Comparison of ENCODE assay signal across 18 cellular contexts in genomic region chr1:161130266-161130665, GRCh38. TPM values are rescaled to one million over a fixed set of nuclear protein-coding genes. Genes with fewer than 3 reads are reported as not detected.
A peak's percentile ranks its signal among the peaks of the same experiment; 100 is the strongest.
DNase-seq lines count a peak whose midpoint lies in the region; ATAC-seq and TF ChIP-seq lines count a peak whose summit lies in the region.
"Had no signal": no experiment of that assay in that cellular context is flagged by ENCODE, and none has a peak within 500 bp of the region (broad histone marks: within the 10 kb centered on the region; RNA-seq: fewer than 3 reads in every experiment).

No MANE protein-coding gene starts in this region.

- no peak overlapping the region for H2AFZ ChIP-seq in OCI-LY1 (ENCODE audit: low read length)
- H2AFZ ChIP-seq: PC-9 had no signal

- H3K9me3 Mint-ChIP-seq in activated CD8-positive, alpha-beta memory T cell treated with anti-CD3 and anti-CD28 coated beads, Interleukin-2, amount 10 ng/mL, durations not matched to agents 7 days and 5 days (ENCODE audit: low read depth): no peaks in the 10 kb centered on the region
- no peaks in the 10 kb centered on the region for H3K9me3 Mint-ChIP-seq in endothelial cell (ENCODE audit: unreplicated experiment)

- H3K27ac ChIP-seq in OCI-LY1 (ENCODE audit: low read depth, low read length, poor library complexity, severe bottlenecking) (no peak overlapping the region), gastrocnemius medialis (peak overlapping the region; percentile 94 to 98 (median 96))
- H3K27ac ChIP-seq: ovary, PC-9 had no signal

- peak overlapping the region; percentile 9 for H3K4me3 Mint-ChIP-seq in activated CD8-positive, alpha-beta memory T cell treated with anti-CD3 and anti-CD28 coated beads, Interleukin-2, amount 10 ng/mL, durations not matched to agents 7 days and 5 days
- H3K4me3 Mint-ChIP-seq in endothelial cell (ENCODE audit: unreplicated experiment): peak overlapping the region; percentile 96

- intact Hi-C loops in gastrocnemius medialis (cut with DNase I; ENCODE audit: low total_unique reads): loop anchor here (10.0 kb wide), 1 partner anchor 1095 kb away; the partner anchor contains the start of gene PIGM

- in situ Hi-C loops in gastrocnemius medialis (cut with MboI; ENCODE audit: low sequenced_read_pairs in 4 of 4): no loop called here

- peaks cover 48% of the 10 kb centered on the region for H3K4me1 Mint-ChIP-seq in activated CD8-positive, alpha-beta memory T cell treated with anti-CD3 and anti-CD28 coated beads, Interleukin-2, amount 10 ng/mL, durations not matched to agents 7 days and 5 days
- H3K4me1 Mint-ChIP-seq in endothelial cell (ENCODE audit: unreplicated experiment): peaks cover 60% of the 10 kb centered on the region

- no peak for TF ChIP-seq POLR2A in gastrocnemius medialis (IDR thresholded peaks at IDR 0.05)

- H3K9me3 ChIP-seq in OCI-LY1 (ENCODE audit: low read length): no peaks in the 10 kb centered on the region
- no peaks in the 10 kb centered on the region for H3K9me3 ChIP-seq in gastrocnemius medialis
- H3K9me3 ChIP-seq: heart left ventricle, ovary, thyroid gland had no signal

- H3K27me3 Mint-ChIP-seq in activated CD8-positive, alpha-beta memory T cell treated with anti-CD3 and anti-CD28 coated beads, Interleukin-2, amount 10 ng/mL, durations not matched to agents 7 days and 5 days: no peaks in the 10 kb centered on the region
- peaks cover 7% of the 10 kb centered on the region for H3K27me3 Mint-ChIP-seq in endothelial cell (ENCODE audit: unreplicated experiment)

- peaks cover 28% of the 10 kb centered on the region for H3K4me1 ChIP-seq in OCI-LY1 (ENCODE audit: insufficient read depth, low read length, severe bottlenecking)
- H3K4me1 ChIP-seq in gastrocnemius medialis: peaks cover 48 to 49% of the 10 kb centered on the region in 2 donors

- H3K4me2 ChIP-seq in OCI-LY1 (ENCODE audit: low read length): peak overlapping the region; percentile 99; the same call in 1 of the 2 replicates

- H3K27me3 ChIP-seq in OCI-LY1 (ENCODE audit: insufficient read depth, low read length) (no peaks in the 10 kb centered on the region), gastrocnemius medialis (no peaks in the 10 kb centered on the region)
- H3K27me3 ChIP-seq: heart left ventricle, ovary, thyroid gland had no signal

- H4K20me1 ChIP-seq in OCI-LY1 (ENCODE audit: insufficient read depth, low read length): no peaks in the 10 kb centered on the region

- peaks cover 39% of the 10 kb centered on the region for H3K36me3 Mint-ChIP-seq in activated CD8-positive, alpha-beta memory T cell treated with anti-CD3 and anti-CD28 coated beads, Interleukin-2, amount 10 ng/mL, durations not matched to agents 7 days and 5 days
- H3K36me3 Mint-ChIP-seq in endothelial cell (ENCODE audit: low read depth, unreplicated experiment): peaks cover 36% of the 10 kb centered on the region

- no peak for TF ChIP-seq CTCF in OCI-LY1 (IDR thresholded peaks at IDR 0.05; ENCODE audit: low read length)
- TF ChIP-seq CTCF in endothelial cell (IDR thresholded peaks at IDR 0.05; ENCODE audit: unreplicated experiment): no peak
- no peak for TF ChIP-seq CTCF in gastrocnemius medialis (IDR thresholded peaks at IDR 0.05 in 4 of 5, conservative IDR thresholded peaks at IDR 0.05 in 1 of 5)

- H3K9me2 ChIP-seq in OCI-LY1 (ENCODE audit: low read depth, low read length): no peaks in the 10 kb centered on the region

- H3K4me3 ChIP-seq in OCI-LY1 (ENCODE audit: low read depth, low read length, poor library complexity, severe bottlenecking) (no peak overlapping the region), gastrocnemius medialis (no peak overlapping the region)
- H3K4me3 ChIP-seq: ovary, PC-9, thyroid gland had no signal

- no peak for DNase-seq in activated CD8-positive, alpha-beta memory T cell treated with anti-CD3 and anti-CD28 coated beads, Interleukin-2, amount 10 ng/mL, durations not matched to agents 7 days and 5 days
- DNase-seq in activated CD8-positive, alpha-beta memory T cell treated with anti-CD3 and anti-CD28 coated beads for 24 hours: no peak
- DNase-seq in endothelial cell (ENCODE audit: low spot score) (no peak), gastrocnemius medialis (no peak), cerebellar cortex (ENCODE audit: low spot score) (no peak), NCI-H524 treated with DMSO at 0.1 percent for 48 hours (lab: John Stamatoyannopoulos, UW) (no peak), medulla oblongata (ENCODE audit: extremely low spot score) (no peak)
- DNase-seq: activated CD4-positive, alpha-beta T cell treated with anti-CD3 and anti-CD28 coated beads for 48 hours; activated gamma-delta T cell; cerebellar nuclear complex; heart left ventricle; NCI-H1105 treated with DMSO at 0.1 percent for 48 hours; NCI-H446 treated with DMSO at 0.1 percent for 48 hours; ovary; PC-9; stimulated activated CD4-positive, alpha-beta T cell treated with anti-CD3 and anti-CD28 coated beads, Interleukin-15, amount 100 ng/mL, for 24 hours; thyroid gland had no signal

- no peak overlapping the region for H3K9ac ChIP-seq in OCI-LY1 (ENCODE audit: low read length)

- 0 out of 2 replicates have a peak, but pooled peaks cover 4% of the 10 kb centered on the region for H3F3A ChIP-seq in OCI-LY1 (ENCODE audit: insufficient read depth, low read length)

- peaks cover 13% of the 10 kb centered on the region; the same call in 1 of the 2 replicates for H3K79me2 ChIP-seq in OCI-LY1 (ENCODE audit: insufficient read depth, low read length)

- ATAC-seq in activated CD8-positive, alpha-beta memory T cell treated with anti-CD3 and anti-CD28 coated beads, Interleukin-2, amount 10 ng/mL, durations not matched to agents 7 days and 5 days: no peak
- no peak for ATAC-seq in gastrocnemius medialis
- ATAC-seq: heart left ventricle had no signal

- H3K36me3 ChIP-seq in OCI-LY1 (ENCODE audit: insufficient read depth, low read length): peaks cover 45% of the 10 kb centered on the region
- H3K36me3 ChIP-seq in gastrocnemius medialis: peaks cover 0 to 43% of the 10 kb centered on the region in 2 donors
- H3K36me3 ChIP-seq: ovary had no signal

- H3K27ac Mint-ChIP-seq in activated CD8-positive, alpha-beta memory T cell treated with anti-CD3 and anti-CD28 coated beads, Interleukin-2, amount 10 ng/mL, durations not matched to agents 7 days and 5 days: peak overlapping the region; percentile 29
- peak overlapping the region; percentile 80 for H3K27ac Mint-ChIP-seq in endothelial cell (ENCODE audit: unreplicated experiment)

- CTCF ChIA-PET in activated CD8-positive, alpha-beta memory T cell treated with anti-CD3 and anti-CD28 coated beads, Interleukin-2, amount 10 ng/mL, durations not matched to agents 7 days and 5 days (lab: Charles Lee): no interaction called here

RNA-seq across cellular contexts. Expression of gene DEDD, which starts 2.2 kb away (rescaled TPM):
- 10 to 100 TPM; 37.1 to 40.6 TPM for total RNA-seq in activated CD8-positive, alpha-beta memory T cell treated with anti-CD3 and anti-CD28 coated beads, Interleukin-2, amount 10 ng/mL, durations not matched to agents 7 days and 5 days
- total RNA-seq in endothelial cell (ENCODE audit: unreplicated experiment) (133 TPM), gastrocnemius medialis (10 to 100 TPM; 40.2 to 60.2 (median 46.3) TPM)

RNA-seq across cellular contexts. Expression of gene NIT1, which starts 12.4 kb away (rescaled TPM):
- 10 to 100 TPM; 36.4 to 40.9 TPM for total RNA-seq in activated CD8-positive, alpha-beta memory T cell treated with anti-CD3 and anti-CD28 coated beads, Interleukin-2, amount 10 ng/mL, durations not matched to agents 7 days and 5 days
- total RNA-seq in endothelial cell (ENCODE audit: unreplicated experiment) (20.5 TPM), gastrocnemius medialis (10 to 100 TPM; 16.1 to 20.4 (median 17.9) TPM)

RNA-seq across cellular contexts. Expression of gene PFDN2, which starts 12.4 kb away (rescaled TPM):
- total RNA-seq in activated CD8-positive, alpha-beta memory T cell treated with anti-CD3 and anti-CD28 coated beads, Interleukin-2, amount 10 ng/mL, durations not matched to agents 7 days and 5 days: 10 to 100 TPM; 82.8 to 98.5 TPM
- total RNA-seq in endothelial cell (ENCODE audit: unreplicated experiment): 73.8 TPM
- total RNA-seq in gastrocnemius medialis: 100 to 1,000 TPM in 1 of 4 donors, 10 to 100 TPM in 3; 62.4 to 106 (median 74.1) TPM

RNA-seq across cellular contexts. Expression of gene UFC1, which starts 23.5 kb away (rescaled TPM):
- total RNA-seq in activated CD8-positive, alpha-beta memory T cell treated with anti-CD3 and anti-CD28 coated beads, Interleukin-2, amount 10 ng/mL, durations not matched to agents 7 days and 5 days: 10 to 100 TPM; 90.7 to 98.4 TPM
- 124 TPM for total RNA-seq in endothelial cell (ENCODE audit: unreplicated experiment)
- 10 to 100 TPM; 57.9 to 66.7 (median 63.5) TPM for total RNA-seq in gastrocnemius medialis

RNA-seq across cellular contexts. Expression of gene USP21, which starts 29.0 kb away (rescaled TPM):
- 10 to 100 TPM; 36.0 to 40.8 TPM for total RNA-seq in activated CD8-positive, alpha-beta memory T cell treated with anti-CD3 and anti-CD28 coated beads, Interleukin-2, amount 10 ng/mL, durations not matched to agents 7 days and 5 days
- 22.2 TPM for total RNA-seq in endothelial cell (ENCODE audit: unreplicated experiment)
- total RNA-seq in gastrocnemius medialis: 10 to 100 TPM; 16.5 to 20.8 (median 18.0) TPM
